ENCODE assay signal across 1 cellular context in the genomic region with DNA sequence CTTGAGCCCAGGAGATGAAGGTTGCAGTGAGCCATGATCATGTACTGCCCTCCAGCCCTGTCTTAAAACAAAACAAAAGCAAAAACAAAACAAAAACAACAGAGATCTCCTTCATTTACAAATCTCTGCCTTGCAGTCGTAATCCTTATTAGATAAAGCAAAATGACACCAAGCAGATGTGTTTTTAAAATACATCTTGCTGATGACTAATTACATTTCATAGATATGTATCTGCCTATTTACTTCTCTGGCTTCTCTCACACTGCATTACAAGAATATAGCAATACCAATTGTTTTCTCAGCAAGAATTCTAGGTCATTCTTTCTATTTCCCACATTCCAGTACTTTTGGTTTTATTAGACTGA.
TF ChIP-seq lines count a peak whose summit lies in the region.

No MANE protein-coding gene starts in this region.

TF ChIP-seq in endothelial cell of umbilical vein, 7 proteins besides CTCF, POLR2A, EP300 and RAD21 (continued from another document):
- TF ChIP-seq, protein P1, sequence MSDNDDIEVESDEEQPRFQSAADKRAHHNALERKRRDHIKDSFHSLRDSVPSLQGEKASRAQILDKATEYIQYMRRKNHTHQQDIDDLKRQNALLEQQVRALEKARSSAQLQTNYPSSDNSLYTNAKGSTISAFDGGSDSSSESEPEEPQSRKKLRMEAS (IDR thresholded peaks at IDR 0.05; ENCODE audit: insufficient read depth, insufficient read length) = no peak
TF ChIP-seq in endothelial cell of umbilical vein: peak in this region for 2.
